ENCODE assay signal across 10 cellular contexts in genomic region chr5:67998709-67999251, GRCh38.
DNase-seq lines count a peak whose midpoint lies in the region; ATAC-seq and TF ChIP-seq lines count a peak whose summit lies in the region.
"Had no signal": no experiment of that assay in that cellular context is flagged by ENCODE, and none has a peak within 500 bp of the region (broad histone marks: within the 10 kb centered on the region; RNA-seq: fewer than 3 reads in every experiment).

No MANE protein-coding gene starts in this region.

- intact Hi-C loops in psoas muscle (cut with DNase I) = no loop called here

- no peak overlapping the region for H3K4me3 ChIP-seq in psoas muscle
- H3K4me3 ChIP-seq: PC-9 had no signal

- TF ChIP-seq CTCF in foreskin keratinocyte (conservative IDR thresholded peaks at IDR 0.05) (no peak), psoas muscle (IDR thresholded peaks at IDR 0.05) (no peak)

- H3K36me3 Mint-ChIP-seq in T-helper 17 cell (ENCODE audit: low read depth) = no peaks in the 10 kb centered on the region

- H3K27me3 ChIP-seq in foreskin keratinocyte = no peaks in the 10 kb centered on the region
- H3K27me3 ChIP-seq in psoas muscle (ENCODE audit: insufficient read depth in 3 of 3, low read length in 2 of 3) = no peaks in the 10 kb centered on the region

- H3K4me1 ChIP-seq in foreskin keratinocyte (peaks cover 4% of the 10 kb centered on the region), psoas muscle (no peaks in the 10 kb centered on the region)

- DNase-seq in GM04504 (ENCODE audit: low read depth) = peak; percentile 71
- DNase-seq in T-helper 17 cell = no peak
- peak in 1 of 2 donors; percentile 59 for DNase-seq in foreskin keratinocyte
- peak in 1 of 2 donors; percentile 40 for DNase-seq in psoas muscle
- no peak for DNase-seq in D341Med (ENCODE audit: low spot score)
- no peak for DNase-seq in NCI-H82 (lab: John Stamatoyannopoulos, UW)
- no peak for DNase-seq in NCI-H526 treated with DMSO at 0.1 percent for 48 hours (lab: John Stamatoyannopoulos, UW)
- DNase-seq in RPMI8226 = no peak
- DNase-seq: activated gamma-delta T cell treated with Interleukin-2 at 50 U/mL for 16 hours, PC-9 had no signal

- no peaks in the 10 kb centered on the region for H3K9me3 ChIP-seq in T-helper 17 cell (ENCODE audit: control insufficient read depth, low read length, poor library complexity, severe bottlenecking)
- H3K9me3 ChIP-seq in psoas muscle = no peaks in the 10 kb centered on the region

- H3K27ac ChIP-seq in foreskin keratinocyte (no peak overlapping the region), psoas muscle (no peak overlapping the region)
- H3K27ac ChIP-seq: PC-9 had no signal

- H3K4me1 Mint-ChIP-seq in T-helper 17 cell = peaks cover 1% of the 10 kb centered on the region

- 79 to 83% (median 82%) methylated on average over 7 of the region's 7 CpGs for WGBS in psoas muscle, 3 donors

- H3K4me3 Mint-ChIP-seq in T-helper 17 cell = no peak overlapping the region

- H3K36me3 ChIP-seq in psoas muscle (ENCODE audit: insufficient read depth in 1 of 2, low read depth in 1 of 2) = no peaks in the 10 kb centered on the region

- H3K27me3 Mint-ChIP-seq in T-helper 17 cell = peaks cover 8% of the 10 kb centered on the region

- peak; percentile 36 for ATAC-seq in T-helper 17 cell
- peak; percentile 59 for ATAC-seq in foreskin keratinocyte
- ATAC-seq in psoas muscle = peak in 3 of 4 donors; percentile 32 to 67 (median 54)

- H3K27ac Mint-ChIP-seq in T-helper 17 cell = no peak overlapping the region
